ENCODE assay signal across 8 cellular contexts in the genomic region with DNA sequence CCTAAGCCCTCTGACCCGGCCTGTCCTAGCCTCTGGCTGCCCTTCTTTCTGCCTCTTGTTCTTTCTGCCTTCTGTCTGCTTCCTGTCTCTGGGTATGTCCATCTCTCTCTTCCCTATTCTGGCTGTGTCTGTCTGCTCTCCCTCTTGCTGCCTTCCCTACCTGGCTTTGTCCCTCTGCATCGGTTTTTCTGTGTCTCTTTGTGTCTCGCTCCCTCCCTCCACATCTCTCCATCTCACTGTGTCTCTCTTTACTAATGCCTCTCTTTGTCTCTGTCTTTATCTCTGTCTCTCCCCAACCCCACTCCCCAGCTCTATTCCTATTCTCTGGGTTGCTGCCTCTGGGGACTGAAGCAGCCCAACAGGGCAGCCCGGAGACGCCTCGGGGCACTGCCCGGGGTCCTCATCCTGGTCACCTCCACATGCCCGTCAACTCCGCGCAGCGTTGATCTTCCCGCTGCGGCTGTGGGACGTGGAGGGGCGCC. TPM values are rescaled to one million over a fixed set of nuclear protein-coding genes. Genes with fewer than 3 reads are reported as not detected.
DNase-seq lines count a peak whose midpoint lies in the region; ATAC-seq and TF ChIP-seq lines count a peak whose summit lies in the region.

No MANE protein-coding gene starts in this region.

- H3K9ac ChIP-seq in SK-N-SH = peak overlapping the region; percentile 62; the same call in 1 of the 2 replicates

- H3K4me1 ChIP-seq in left ventricle myocardium inferior (peaks cover 83% of the 10 kb centered on the region), SK-N-SH (ENCODE audit: control insufficient read depth in 1 of 2, insufficient read depth in 2 of 2, low read depth in 1 of 2, low read length in 1 of 2) (peaks cover 23 to 55% of the 10 kb centered on the region in 2 experiments; a peak in 2 of 4 replicates)

- ATAC-seq in left cardiac atrium = no peak
- ATAC-seq in stimulated activated naive B cell treated with anti-CD40 and anti-IgM and Interleukin-4, amounts not matched to agents 10 μg/mL and 1 μg/mL and 100 μg/mL, for 72 hours (replicated peaks) = no peak
- no peak for ATAC-seq in HG02970 (IDR thresholded peaks at IDR 0.05; ENCODE audit: low FRiP score, unreplicated experiment)
- no peak for ATAC-seq in HG03521 (IDR thresholded peaks at IDR 0.05; ENCODE audit: unreplicated experiment)

- intact Hi-C loops in left ventricle myocardium inferior (cut with micrococcal nuclease) (no loop called here), left cardiac atrium (cut with DNase I) (loop anchor here in 1 of 2 donors (1.0 kb wide), 1 partner anchor 25 kb away; no protein-coding TSS in a partner anchor)

- H3K9me2 ChIP-seq in SK-N-SH = no peaks in the 10 kb centered on the region

- peak overlapping the region; percentile 80 for H3K27ac Mint-ChIP-seq in stimulated activated naive B cell treated with anti-CD40 and anti-IgM and Interleukin-4, amounts not matched to agents 10 μg/mL and 1 μg/mL and 100 μg/mL, for 72 hours

- H3K4me3 ChIP-seq in left ventricle myocardium inferior = peak overlapping the region; percentile 69
- peak overlapping the region; percentile 58 to 72 for H3K4me3 ChIP-seq in SK-N-SH (ENCODE audit: low read depth in 2 of 2, low read length in 1 of 2)
- H3K4me3 ChIP-seq in fibroblast of the aortic adventitia (ENCODE audit: low read depth, low read length) = peak overlapping the region; percentile 76

- H3K27ac ChIP-seq in left ventricle myocardium inferior (replicated peaks) = peak overlapping the region; percentile 83
- peak overlapping the region in 1 of 2 experiments; percentile 64; a peak in 1 of 4 replicates for H3K27ac ChIP-seq in SK-N-SH (ENCODE audit: low read depth in 2 of 2, low read length in 1 of 2)

- DNase-seq in left ventricle myocardium inferior = no peak
- no peak for DNase-seq in left cardiac atrium
- DNase-seq in SK-N-SH = no peak
- DNase-seq in fibroblast of the aortic adventitia (ENCODE audit: low read depth) = no peak
- no peak for DNase-seq in stimulated activated naive B cell treated with anti-CD40 and anti-IgM and Interleukin-4, amounts not matched to agents 10 μg/mL and 1 μg/mL and 100 μg/mL, for 72 hours
- DNase-seq in DMS153 (lab: John Stamatoyannopoulos, UW) = no peak

- TF ChIP-seq CTCF in left ventricle myocardium inferior (IDR thresholded peaks at IDR 0.05; ENCODE audit: borderline replicate concordance) (no peak), SK-N-SH (IDR thresholded peaks at IDR 0.05) (no peak), fibroblast of the aortic adventitia (IDR thresholded peaks at IDR 0.05; ENCODE audit: insufficient read depth, low read length) (peak; percentile 2)

- CTCF ChIA-PET in SK-N-SH (lab: Yijun Ruan, JAX) = interaction anchor here (0.8 to 31.5 kb wide), 36 partner anchors 12 to 381 kb away, joined by 3 to 937 read pairs (median 4); partner anchors contain the start of genes GLI1, INHBE, NXPH4 and SHMT2

- H3K27me3 Mint-ChIP-seq in stimulated activated naive B cell treated with anti-CD40 and anti-IgM and Interleukin-4, amounts not matched to agents 10 μg/mL and 1 μg/mL and 100 μg/mL, for 72 hours = peaks cover 56 to 58% of the 10 kb centered on the region in 2 donors

- POLR2A ChIA-PET in SK-N-SH (lab: Yijun Ruan, JAX) = interaction anchor here (0.7 to 5.6 kb wide), 10 partner anchors 10 to 111 kb away, joined by 3 to 43 read pairs (median 3); partner anchors contain the start of genes LRP1 and SHMT2

- H3K4me3 Mint-ChIP-seq in stimulated activated naive B cell treated with anti-CD40 and anti-IgM and Interleukin-4, amounts not matched to agents 10 μg/mL and 1 μg/mL and 100 μg/mL, for 72 hours = peak overlapping the region; percentile 77 to 85

- H3K4me2 ChIP-seq in SK-N-SH = peak overlapping the region; percentile 96

- no peaks in the 10 kb centered on the region for H3K9me3 Mint-ChIP-seq in stimulated activated naive B cell treated with anti-CD40 and anti-IgM and Interleukin-4, amounts not matched to agents 10 μg/mL and 1 μg/mL and 100 μg/mL, for 72 hours

- TF ChIP-seq RAD21 in SK-N-SH (IDR thresholded peaks at IDR 0.05; ENCODE audit: low read length) = no peak

- H3F3A ChIP-seq in SK-N-SH (replicated peaks; ENCODE audit: insufficient read depth) = peaks cover 14% of the 10 kb centered on the region

- peak overlapping the region; percentile 71; the same call in 1 of the 2 replicates for H2AFZ ChIP-seq in SK-N-SH (ENCODE audit: low read depth)

- WGBS in SK-N-SH (ENCODE audit: low lambda C conversion rate) = 5% methylated on average over 14 of the region's 15 CpGs

- H4K20me1 ChIP-seq in SK-N-SH (ENCODE audit: insufficient read depth) = no peaks in the 10 kb centered on the region

- H3K4me1 Mint-ChIP-seq in stimulated activated naive B cell treated with anti-CD40 and anti-IgM and Interleukin-4, amounts not matched to agents 10 μg/mL and 1 μg/mL and 100 μg/mL, for 72 hours = peaks cover 64 to 97% of the 10 kb centered on the region in 2 donors

- H3K27me3 ChIP-seq in left ventricle myocardium inferior (ENCODE audit: low read depth) = peaks cover 97% of the 10 kb centered on the region
- H3K27me3 ChIP-seq in SK-N-SH (ENCODE audit: insufficient read depth) = peaks cover 19% of the 10 kb centered on the region; the same call in 1 of the 2 replicates

- no peaks in the 10 kb centered on the region for H3K9me3 ChIP-seq in left ventricle myocardium inferior (replicated peaks)
- H3K9me3 ChIP-seq in SK-N-SH = no peaks in the 10 kb centered on the region

- no peaks in the 10 kb centered on the region for H3K79me2 ChIP-seq in SK-N-SH (ENCODE audit: insufficient read depth)

- TF ChIP-seq EP300 in SK-N-SH (IDR thresholded peaks at IDR 0.05; ENCODE audit: borderline replicate concordance in 1 of 2, low read depth in 1 of 2, low read length in 1 of 2) = no peak

- peaks cover 6 to 24% of the 10 kb centered on the region in 2 donors for H3K36me3 Mint-ChIP-seq in stimulated activated naive B cell treated with anti-CD40 and anti-IgM and Interleukin-4, amounts not matched to agents 10 μg/mL and 1 μg/mL and 100 μg/mL, for 72 hours

- H3K36me3 ChIP-seq in left ventricle myocardium inferior (peaks cover 4% of the 10 kb centered on the region), SK-N-SH (replicated peaks in 1 of 2; ENCODE audit: control insufficient read depth in 1 of 2, insufficient read depth in 2 of 2, low read length in 1 of 2) (peaks cover 0 to 3% of the 10 kb centered on the region in 2 experiments)

TF ChIP-seq in SK-N-SH, 30 proteins besides CTCF, POLR2A, EP300 and RAD21:
- TF ChIP-seq TAF1 (IDR thresholded peaks at IDR 0.05; ENCODE audit: borderline replicate concordance, low read depth, low read length) = 0 out of 2 replicates have a peak, but pooled peaks have one; percentile 4
- TF ChIP-seq, protein P1, sequence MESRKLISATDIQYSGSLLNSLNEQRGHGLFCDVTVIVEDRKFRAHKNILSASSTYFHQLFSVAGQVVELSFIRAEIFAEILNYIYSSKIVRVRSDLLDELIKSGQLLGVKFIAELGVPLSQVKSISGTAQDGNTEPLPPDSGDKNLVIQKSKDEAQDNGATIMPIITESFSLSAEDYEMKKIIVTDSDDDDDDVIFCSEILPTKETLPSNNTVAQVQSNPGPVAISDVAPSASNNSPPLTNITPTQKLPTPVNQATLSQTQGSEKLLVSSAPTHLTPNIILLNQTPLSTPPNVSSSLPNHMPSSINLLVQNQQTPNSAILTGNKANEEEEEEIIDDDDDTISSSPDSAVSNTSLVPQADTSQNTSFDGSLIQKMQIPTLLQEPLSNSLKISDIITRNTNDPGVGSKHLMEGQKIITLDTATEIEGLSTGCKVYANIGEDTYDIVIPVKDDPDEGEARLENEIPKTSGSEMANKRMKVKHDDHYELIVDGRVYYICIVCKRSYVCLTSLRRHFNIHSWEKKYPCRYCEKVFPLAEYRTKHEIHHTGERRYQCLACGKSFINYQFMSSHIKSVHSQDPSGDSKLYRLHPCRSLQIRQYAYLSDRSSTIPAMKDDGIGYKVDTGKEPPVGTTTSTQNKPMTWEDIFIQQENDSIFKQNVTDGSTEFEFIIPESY (IDR thresholded peaks at IDR 0.05; ENCODE audit: borderline replicate concordance, low read depth) = no peak

RNA-seq across cellular contexts. Expression of gene SHMT2, which starts 10.1 kb away (rescaled TPM):
- total RNA-seq in left ventricle myocardium inferior = 22.9 TPM
- 10 to 100 TPM; 31.1 to 39.6 TPM for total RNA-seq in left cardiac atrium
- 181 and 204 TPM in 2 replicates for polyA plus RNA-seq in SK-N-SH (2012; rRNA removed)
- 86.1 and 133 TPM in 2 replicates for polyA plus RNA-seq in SK-N-SH (2012; cell fraction: cytosol; rRNA removed)
- 206 and 207 TPM in 2 replicates for polyA plus RNA-seq in SK-N-SH (2012; cell fraction: nucleus; rRNA removed)
- total RNA-seq in fibroblast of the aortic adventitia (ENCODE audit: low replicate concordance) = 233 and 303 TPM in 2 replicates

RNA-seq across cellular contexts. Expression of gene STAC3, which starts 11.4 kb away (rescaled TPM):
- total RNA-seq in left ventricle myocardium inferior = 0.69 TPM
- 1 to 10 TPM; 1.2 to 2.7 TPM for total RNA-seq in left cardiac atrium
- 0.63 and 0.76 TPM in 2 replicates for polyA plus RNA-seq in SK-N-SH (2012; rRNA removed)
- 0.38 and 0.51 TPM in 2 replicates for polyA plus RNA-seq in SK-N-SH (2012; cell fraction: cytosol; rRNA removed)
- 5.4 and 7.1 TPM in 2 replicates for polyA plus RNA-seq in SK-N-SH (2012; cell fraction: nucleus; rRNA removed)
- 0.90 and 3.8 TPM in 2 replicates for total RNA-seq in fibroblast of the aortic adventitia (ENCODE audit: low replicate concordance)

RNA-seq across cellular contexts. Expression of gene NXPH4, which starts 23.0 kb away (rescaled TPM):
- 0.44 TPM for total RNA-seq in left ventricle myocardium inferior
- 1 to 10 TPM in 1 of 2 donors, under 1 TPM in 1; 0.50 to 2.1 TPM for total RNA-seq in left cardiac atrium
- polyA plus RNA-seq in SK-N-SH (2012; rRNA removed) = 0.18 and 0.31 TPM in 2 replicates
- polyA plus RNA-seq in SK-N-SH (2012; cell fraction: cytosol; rRNA removed) = 0.12 and 0.24 TPM in 2 replicates
- polyA plus RNA-seq in SK-N-SH (2012; cell fraction: nucleus; rRNA removed) = 0.25 and 0.45 TPM in 2 replicates
- 1.9 and 2.4 TPM in 2 replicates for total RNA-seq in fibroblast of the aortic adventitia (ENCODE audit: low replicate concordance)
